ENCODE assay signal across 8 cellular contexts in the genomic region with DNA sequence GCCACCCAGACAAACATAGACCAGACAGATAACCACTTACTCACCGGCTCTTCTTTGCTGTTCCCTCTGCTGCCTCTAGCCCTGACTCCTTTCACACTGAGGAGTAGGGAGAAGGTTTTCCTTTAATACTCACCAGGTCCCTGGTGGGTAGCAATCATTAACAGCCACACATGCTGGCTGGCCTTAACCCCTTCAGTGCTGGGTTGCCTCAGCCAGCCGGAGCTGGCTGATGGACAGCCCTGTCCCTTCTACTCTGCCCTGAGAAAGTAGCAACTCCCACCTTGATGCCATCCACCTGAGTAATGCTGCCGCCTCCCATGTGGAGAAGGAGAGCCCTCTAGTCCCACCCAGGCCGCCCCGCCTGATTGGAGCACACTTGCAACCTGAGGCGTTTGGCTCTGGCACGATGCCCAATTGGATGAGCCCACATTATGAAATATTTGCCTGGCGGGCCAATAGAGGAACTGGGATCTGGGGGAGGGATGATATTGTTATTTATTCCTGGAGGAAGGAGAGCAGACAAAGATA.
DNase-seq lines count a peak whose midpoint lies in the region; ATAC-seq and TF ChIP-seq lines count a peak whose summit lies in the region.

No MANE protein-coding gene starts in this region.

- no peaks in the 10 kb centered on the region for H3K27me3 ChIP-seq in Karpas-422 (ENCODE audit: low read length)

- H3K9me3 ChIP-seq in Karpas-422 (ENCODE audit: low read length), result no peaks in the 10 kb centered on the region

- H3K4me1 ChIP-seq in Karpas-422 (ENCODE audit: low read length), result peaks cover 6% of the 10 kb centered on the region; the same call in 1 of the 2 replicates

- H3K9me2 ChIP-seq in Karpas-422 (replicated peaks; ENCODE audit: insufficient read depth, low read length), result no peaks in the 10 kb centered on the region

- no peaks in the 10 kb centered on the region for H3K27me3 Mint-ChIP-seq in mesothelial cell of epicardium (ENCODE audit: low read depth)

- peaks cover 2% of the 10 kb centered on the region for H3K36me3 Mint-ChIP-seq in mesothelial cell of epicardium

- peak overlapping the region; percentile 84 for H3K27ac Mint-ChIP-seq in mesothelial cell of epicardium

- H3K4me3 ChIP-seq in coronary artery (peak overlapping the region; percentile 9), Karpas-422 (ENCODE audit: low read length) (no peak overlapping the region)

- no peak overlapping the region for H2AFZ ChIP-seq in Karpas-422 (ENCODE audit: low read length)

- DNase-seq in COR-L47 (lab: John Stamatoyannopoulos, UW) (peak; percentile 36), NCI-H1694 treated with DMSO at 0.1 percent for 48 hours (lab: John Stamatoyannopoulos, UW) (peak; percentile 47), coronary artery (ENCODE audit: low spot score) (peak; percentile 74), mesothelial cell of epicardium (ENCODE audit: low spot score in 2 of 2, unreplicated experiment in 2 of 2) (peak; percentile 69 to 80), Karpas-422 (no peak), ecto neural progenitor cell (ENCODE audit: low spot score) (no peak)

- no peak for ATAC-seq in HG03442 (IDR thresholded peaks at IDR 0.05; ENCODE audit: unreplicated experiment)
- no peak for ATAC-seq in GM21367 (IDR thresholded peaks at IDR 0.05; ENCODE audit: unreplicated experiment)

- H3K9ac ChIP-seq in Karpas-422 (ENCODE audit: low read length), result no peak overlapping the region

- no peaks in the 10 kb centered on the region for H3K79me2 ChIP-seq in Karpas-422 (ENCODE audit: low read length)

- H3K27ac ChIP-seq in coronary artery, result peak overlapping the region in 1 of 2 donors; percentile 46
- H3K27ac ChIP-seq in Karpas-422 (ENCODE audit: low read length), result no peak overlapping the region

- H3K4me2 ChIP-seq in Karpas-422 (ENCODE audit: low read depth, low read length, poor library complexity, severe bottlenecking), result no peak overlapping the region

- TF ChIP-seq CTCF in coronary artery (IDR thresholded peaks at IDR 0.05) (no peak), mesothelial cell of epicardium (IDR thresholded peaks at IDR 0.05; ENCODE audit: unreplicated experiment) (no peak)

- peaks cover 43% of the 10 kb centered on the region for H3K4me1 Mint-ChIP-seq in mesothelial cell of epicardium

- H4K20me1 ChIP-seq in Karpas-422 (ENCODE audit: insufficient read depth, low read depth, low read length), result no peaks in the 10 kb centered on the region

- H3K9me3 Mint-ChIP-seq in mesothelial cell of epicardium, result no peaks in the 10 kb centered on the region

- no peaks in the 10 kb centered on the region for H3K36me3 ChIP-seq in Karpas-422 (ENCODE audit: insufficient read depth, low read length)

- H3K4me3 Mint-ChIP-seq in mesothelial cell of epicardium, result peak overlapping the region; percentile 45

Comparison
In these comparisons a context has a peak if more than half of its experiments do, and no peak if none do; other contexts are left out.
1. DNase-seq: peak in COR-L47 (single experiment), NCI-H1694 treated with DMSO at 0.1 percent for 48 hours (single experiment), coronary artery (single experiment) and mesothelial cell of epicardium (2 of 2); none in Karpas-422 (single experiment) and ecto neural progenitor cell (single experiment).